1 cellular context compared by ENCODE assay signal in genomic region chr16:27457605-27457900, GRCh38.
TF ChIP-seq lines count a peak whose summit lies in the region.

No MANE protein-coding gene starts in this region.

TF ChIP-seq in HepG2, 621 proteins besides CTCF, POLR2A, EP300 and RAD21:
- TF ChIP-seq ZNF687 (CRISPR knock-in tag; IDR thresholded peaks at IDR 0.05) (0 out of 2 replicates have a peak, but pooled peaks have one; percentile 0), ZNF572 (CRISPR knock-in tag; IDR thresholded peaks at IDR 0.05) (peak; percentile 6; the same call in 1 of the 2 replicates), ZNF343 (CRISPR knock-in tag; IDR thresholded peaks at IDR 0.05) (0 out of 2 replicates have a peak, but pooled peaks have one; percentile 35)
TF ChIP-seq in HepG2: peak in this region for 3; not testable (repeated sequence) for 618.
